ENCODE assay signal across 13 cellular contexts in genomic region chr13:32264407-32264806, GRCh38. TPM values are rescaled to one million over a fixed set of nuclear protein-coding genes. Genes with fewer than 3 reads are reported as not detected.
DNase-seq lines count a peak whose midpoint lies in the region; ATAC-seq and TF ChIP-seq lines count a peak whose summit lies in the region.
"Had no signal": no experiment of that assay in that cellular context is flagged by ENCODE, and none has a peak within 500 bp of the region (broad histone marks: within the 10 kb centered on the region; RNA-seq: fewer than 3 reads in every experiment).

No MANE protein-coding gene starts in this region.

- H3K27ac ChIP-seq in PC-3 (ENCODE audit: low read length) (no peak overlapping the region), left lung (peak overlapping the region in 1 of 2 donors; percentile 48), thyroid gland (peak overlapping the region in 2 of 3 donors; percentile 39 to 51)
- H3K27ac ChIP-seq: neural progenitor cell had no signal

- no peak overlapping the region for H3K4me2 ChIP-seq in PC-3 (ENCODE audit: low read length)
- H3K4me2 ChIP-seq: neural progenitor cell had no signal

- H3K36me3 ChIP-seq in PC-3 (ENCODE audit: low read depth, low read length) = no peaks in the 10 kb centered on the region
- peaks cover 0 to 61% of the 10 kb centered on the region in 2 donors for H3K36me3 ChIP-seq in left lung
- no peaks in the 10 kb centered on the region for H3K36me3 ChIP-seq in thyroid gland
- H3K36me3 ChIP-seq: neural progenitor cell had no signal

- ATAC-seq in PC-3 = peak; percentile 57; the same call in 1 of the 2 replicates
- ATAC-seq in left lung = peak; percentile 12
- no peak for ATAC-seq in activated T-cell treated with anti-CD3 and anti-CD28 coated beads, Interleukin-2, amount 50 U/mL, for 4 hours
- ATAC-seq: HCT116 had no signal

- intact Hi-C loops in PC-3 (cut with micrococcal nuclease) = no loop called here
- intact Hi-C loops in left lung (cut with DNase I) = no loop called here
- intact Hi-C loops in thyroid gland (cut with DNase I) = no loop called here

- BruUV-seq in PC-3 (replicated peaks; lab: Mats Ljungman, UMichigan) = no TSS peak

- no peaks in the 10 kb centered on the region for H3K9me3 ChIP-seq in PC-3 (ENCODE audit: low read length)
- no peaks in the 10 kb centered on the region for H3K9me3 ChIP-seq in left lung
- no peaks in the 10 kb centered on the region for H3K9me3 ChIP-seq in thyroid gland

- H2AFZ ChIP-seq in PC-3 (ENCODE audit: low read length) = no peak overlapping the region
- H2AFZ ChIP-seq: neural progenitor cell had no signal

- H3K27me3 ChIP-seq in PC-3 (ENCODE audit: low read length) (no peaks in the 10 kb centered on the region), left lung (no peaks in the 10 kb centered on the region), thyroid gland (no peaks in the 10 kb centered on the region)
- H3K27me3 ChIP-seq: neural progenitor cell had no signal

- no peak for TF ChIP-seq POLR2A in thyroid gland (IDR thresholded peaks at IDR 0.05)

- DNase-seq in PC-3 (peak; percentile 30), endothelial cell (ENCODE audit: low spot score) (peak; percentile 15), left lung (peak in 1 of 2 donors; percentile 43), thyroid gland (peak; percentile 34 to 42), amygdala (lab: John Stamatoyannopoulos, UW) (no peak), AG20443 (ENCODE audit: low spot score) (no peak), NCI-H69 (lab: John Stamatoyannopoulos, UW) (no peak)
- DNase-seq in activated T-cell treated with anti-CD3 and anti-CD28 coated beads, Interleukin-2, amount 50 U/mL, for 4 hours = no peak
- DNase-seq: MM.1S, NCI-H345, substantia nigra had no signal

- no peaks in the 10 kb centered on the region for H3F3A ChIP-seq in PC-3 (ENCODE audit: low read length, unreplicated experiment)

- POLR2A ChIA-PET in PC-3 (lab: Charles Lee; ENCODE audit: unreplicated experiment) = no interaction called here

- no peaks in the 10 kb centered on the region for H3K9me2 ChIP-seq in PC-3 (replicated peaks; ENCODE audit: low read length)

- no peaks in the 10 kb centered on the region for H4K20me1 ChIP-seq in PC-3 (ENCODE audit: low read length)

- no peak overlapping the region for H3K9ac ChIP-seq in PC-3 (ENCODE audit: low read length)
- H3K9ac ChIP-seq: neural progenitor cell had no signal

- H3K4me1 Mint-ChIP-seq in endothelial cell (ENCODE audit: unreplicated experiment) = peaks cover 26% of the 10 kb centered on the region
- no peaks in the 10 kb centered on the region for H3K4me1 Mint-ChIP-seq in activated T-cell treated with anti-CD3 and anti-CD28 coated beads, Interleukin-2, amount 50 U/mL, for 4 hours (ENCODE audit: low read depth)

- no peaks in the 10 kb centered on the region for H3K27me3 Mint-ChIP-seq in endothelial cell (ENCODE audit: unreplicated experiment)
- H3K27me3 Mint-ChIP-seq in activated T-cell treated with anti-CD3 and anti-CD28 coated beads, Interleukin-2, amount 50 U/mL, for 4 hours (ENCODE audit: low read depth) = no peaks in the 10 kb centered on the region

- CTCF ChIA-PET in PC-3 (lab: Charles Lee) = no interaction called here

- no peaks in the 10 kb centered on the region for H3K9me3 Mint-ChIP-seq in endothelial cell (ENCODE audit: unreplicated experiment)
- no peaks in the 10 kb centered on the region for H3K9me3 Mint-ChIP-seq in activated T-cell treated with anti-CD3 and anti-CD28 coated beads, Interleukin-2, amount 50 U/mL, for 4 hours
- H3K9me3 Mint-ChIP-seq: neural progenitor cell had no signal

- H3K79me2 ChIP-seq in PC-3 (ENCODE audit: low read length) = no peaks in the 10 kb centered on the region

- no peak overlapping the region for H3K4me3 ChIP-seq in PC-3 (ENCODE audit: low read length)
- H3K4me3 ChIP-seq in left lung = no peak overlapping the region
- no peak overlapping the region for H3K4me3 ChIP-seq in thyroid gland (replicated peaks in 1 of 3)
- H3K4me3 ChIP-seq: neural progenitor cell had no signal

- H3K27ac Mint-ChIP-seq in endothelial cell (ENCODE audit: unreplicated experiment) = peak overlapping the region; percentile 28
- H3K27ac Mint-ChIP-seq: neural progenitor cell had no signal

- H3K4me3 Mint-ChIP-seq in endothelial cell (ENCODE audit: unreplicated experiment) = no peak overlapping the region
- H3K4me3 Mint-ChIP-seq in activated T-cell treated with anti-CD3 and anti-CD28 coated beads, Interleukin-2, amount 50 U/mL, for 4 hours = no peak overlapping the region
- H3K4me3 Mint-ChIP-seq: neural progenitor cell had no signal

- H3K4me1 ChIP-seq in PC-3 (ENCODE audit: insufficient read depth, low read length) (peaks cover 14% of the 10 kb centered on the region), left lung (peaks cover 10 to 27% of the 10 kb centered on the region in 2 donors), thyroid gland (peaks cover 7 to 8% of the 10 kb centered on the region in 2 donors)
- H3K4me1 ChIP-seq: neural progenitor cell had no signal

- TF ChIP-seq CTCF in PC-3 (conservative IDR thresholded peaks at IDR 0.05; ENCODE audit: low read depth, low read length) (no peak), endothelial cell (IDR thresholded peaks at IDR 0.05; ENCODE audit: unreplicated experiment) (no peak), left lung (IDR thresholded peaks at IDR 0.05) (no peak), thyroid gland (IDR thresholded peaks at IDR 0.05) (no peak)

- H3K36me3 Mint-ChIP-seq in endothelial cell (ENCODE audit: low read depth, unreplicated experiment) = no peaks in the 10 kb centered on the region
- no peaks in the 10 kb centered on the region for H3K36me3 Mint-ChIP-seq in activated T-cell treated with anti-CD3 and anti-CD28 coated beads, Interleukin-2, amount 50 U/mL, for 4 hours (ENCODE audit: insufficient read depth)
- H3K36me3 Mint-ChIP-seq: neural progenitor cell had no signal

RNA-seq across cellular contexts. Expression of gene ZAR1L, which starts 50.8 kb away (rescaled TPM):
- total RNA-seq in PC-3 (2014; rRNA removed) (not detected in 2 replicates), endothelial cell (ENCODE audit: unreplicated experiment) (not detected), left lung (not detected), thyroid gland (not detected)
- total RNA-seq in activated T-cell treated with anti-CD3 and anti-CD28 coated beads, Interleukin-2, amount 50 U/mL, for 4 hours = not detected

RNA-seq across cellular contexts. Expression of gene BRCA2, which starts 50.9 kb away (rescaled TPM):
- total RNA-seq in PC-3 (2014; rRNA removed) (9.1 and 16.8 TPM in 2 replicates), endothelial cell (ENCODE audit: unreplicated experiment) (8.5 TPM), left lung (10 to 100 TPM in 1 of 2 donors, 1 to 10 TPM in 1; 4.5 to 10.5 TPM), thyroid gland (1 to 10 TPM in 1 of 4 donors, under 1 TPM in 3; 0.56 to 6.3 (median 0.82) TPM)
- total RNA-seq in activated T-cell treated with anti-CD3 and anti-CD28 coated beads, Interleukin-2, amount 50 U/mL, for 4 hours = 1 to 10 TPM; 7.2 to 8.6 (median 8.4) TPM

Comparison
In these comparisons a context has a peak if more than half of its experiments do, and no peak if none do; other contexts are left out.
1. ATAC-seq: peak in PC-3 (single experiment) and left lung (single experiment); none in activated T-cell treated with anti-CD3 and anti-CD28 coated beads, Interleukin-2, amount 50 U/mL, for 4 hours (0 of 2).
2. DNase-seq: peak in PC-3 (single experiment), endothelial cell (single experiment) and thyroid gland (2 of 2); none in amygdala (0 of 56), activated T-cell treated with anti-CD3 and anti-CD28 coated beads, Interleukin-2, amount 50 U/mL, for 4 hours (single experiment), AG20443 (single experiment) and NCI-H69 (single experiment).